In the genomic region with DNA sequence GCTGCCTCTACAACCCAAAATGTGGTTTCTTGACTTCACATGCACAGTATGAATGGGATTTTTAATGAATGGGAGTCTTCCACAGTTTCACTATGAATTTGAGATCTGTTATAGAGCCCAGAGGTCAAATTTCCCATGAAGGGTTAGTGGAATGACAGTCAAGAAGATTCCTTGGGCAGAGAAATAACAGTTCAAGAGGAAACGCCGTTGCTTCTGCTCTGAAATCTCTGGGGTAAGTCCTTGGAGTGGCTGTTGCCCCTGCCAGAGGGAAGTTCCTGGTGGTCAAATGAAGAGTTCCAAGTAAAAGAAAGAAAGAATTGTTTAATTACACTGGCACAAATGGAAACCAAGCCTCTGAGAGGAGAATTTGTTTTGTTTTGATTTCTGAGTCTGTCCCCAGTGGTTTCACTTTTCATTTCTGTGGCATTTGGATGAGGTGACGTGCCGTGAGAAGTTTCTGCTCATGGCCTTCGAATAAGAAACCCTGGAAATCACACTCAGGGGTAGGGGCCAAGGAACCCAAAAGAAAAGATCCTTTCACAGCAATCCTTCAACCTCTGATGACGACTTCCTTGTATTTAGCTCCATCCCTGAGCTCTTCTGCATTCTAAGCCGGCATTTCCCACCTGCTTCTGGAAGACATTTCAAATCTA, we compare ENCODE assay signal across 9 cellular contexts.
DNase-seq lines count a peak whose midpoint lies in the region; ATAC-seq, FAIRE-seq and TF ChIP-seq lines count a peak whose summit lies in the region.
"Had no signal": no experiment of that assay in that cellular context is flagged by ENCODE, and none has a peak within 500 bp of the region (broad histone marks: within the 10 kb centered on the region; RNA-seq: fewer than 3 reads in every experiment).

No MANE protein-coding gene starts in this region.

- TF ChIP-seq RAD21 in HepG2 (CRISPR knock-in tag; IDR thresholded peaks at IDR 0.05), result no peak

- H3K9ac ChIP-seq in OCI-LY3 (ENCODE audit: low read length) (peak overlapping the region; percentile 56), HepG2 (ENCODE audit: insufficient read depth, low read depth, low read length) (peak overlapping the region; percentile 33; the same call in 1 of the 2 replicates)

- TF ChIP-seq EP300 in HepG2 (IDR thresholded peaks at IDR 0.05; ENCODE audit: low read depth in 2 of 2, low read length in 2 of 2), result no peak
- no peak for TF ChIP-seq EP300 in HepG2 (CRISPR knock-in tag; IDR thresholded peaks at IDR 0.05; ENCODE audit: borderline replicate concordance)

- H4K20me1 ChIP-seq in OCI-LY3 (ENCODE audit: insufficient read depth, low read length) (no peaks in the 10 kb centered on the region), HepG2 (ENCODE audit: insufficient read depth, low read length) (no peaks in the 10 kb centered on the region)

- H3K36me3 ChIP-seq in OCI-LY3 (replicated peaks; ENCODE audit: low read depth, low read length) (no peaks in the 10 kb centered on the region), HepG2 (replicated peaks in 1 of 2; ENCODE audit: control insufficient read depth in 1 of 2, insufficient read depth in 2 of 2, low read length in 2 of 2) (no peaks in the 10 kb centered on the region), uterus (no peaks in the 10 kb centered on the region)

- peak; percentile 20 for TF ChIP-seq CTCF in OCI-LY3 (IDR thresholded peaks at IDR 0.05; ENCODE audit: low read depth, low read length)
- TF ChIP-seq CTCF in HepG2 (CRISPR knock-in tag; IDR thresholded peaks at IDR 0.05), result no peak
- no peak for TF ChIP-seq CTCF in uterus (IDR thresholded peaks at IDR 0.05)

- TF ChIP-seq POLR2A in GM12891 (IDR thresholded peaks at IDR 0.05; ENCODE audit: low read depth, low read length), result no peak
- no peak for TF ChIP-seq POLR2A in HepG2 (IDR thresholded peaks at IDR 0.05; ENCODE audit: insufficient read depth in 1 of 2, low read depth in 2 of 2, low read length in 2 of 2)
- TF ChIP-seq POLR2A in uterus (IDR thresholded peaks at IDR 0.05), result no peak

- H2AFZ ChIP-seq in OCI-LY3 (ENCODE audit: low read depth, low read length) (peak overlapping the region; percentile 85), HepG2 (ENCODE audit: low read length) (peak overlapping the region; percentile 90)

- peaks cover 41% of the 10 kb centered on the region for H3K4me1 ChIP-seq in OCI-LY3 (ENCODE audit: low read length)
- peaks cover 14% of the 10 kb centered on the region for H3K4me1 ChIP-seq in HepG2 (ENCODE audit: insufficient read depth, low read length)
- no peaks in the 10 kb centered on the region for H3K4me1 ChIP-seq in uterus

- FAIRE-seq in GM12891 (lab: Jason Lieb, UNC) (peak; percentile 66), HepG2 (lab: Jason Lieb, UNC) (no peak)

- CTCF ChIA-PET in HepG2 (lab: Yijun Ruan, JAX; ENCODE audit: low intra/inter-chr PET ratio, low total read pairs), result no interaction called here

- WGBS in HepG2 (ENCODE audit: low lambda C conversion rate), result 30% methylated on average over 6 of the region's 7 CpGs

- BruUV-seq in HepG2 (replicated peaks; lab: Mats Ljungman, UMichigan), result no TSS peak

- H3K4me3 ChIP-seq in OCI-LY3 (ENCODE audit: low read length) (peak overlapping the region; percentile 65), HepG2 (replicated peaks in 1 of 3; ENCODE audit: insufficient read depth in 1 of 3, low read depth in 2 of 3, low read length in 3 of 3) (peak overlapping the region; percentile 31 to 53 (median 32); a peak in 4 of 6 replicates), uterus (no peak overlapping the region)

- DNase-seq in GM12891 (ENCODE audit: insufficient read length, low spot score) (no peak), HepG2 (ENCODE audit: low spot score) (no peak), islet precursor cell (no peak), uterus (no peak), DMS 273 (lab: John Stamatoyannopoulos, UW; ENCODE audit: unreplicated experiment) (no peak)

- intact Hi-C loops in HepG2 (cut with micrococcal nuclease; ENCODE audit: unreplicated experiment), result no loop called here
- intact Hi-C loops in uterus (cut with DNase I; ENCODE audit: low total_unique reads), result no loop called here

- H3K27ac ChIP-seq in OCI-LY3 (ENCODE audit: low read length) (peak overlapping the region; percentile 12; the same call in 1 of the 2 replicates), HepG2 (ENCODE audit: extremely low read length, insufficient read depth, low read length) (no peak overlapping the region), uterus (peak overlapping the region in 1 of 2 donors; percentile 29)
- H3K27ac ChIP-seq: epithelial cell of prostate had no signal

- no peaks in the 10 kb centered on the region for H3K9me3 ChIP-seq in OCI-LY3 (ENCODE audit: insufficient read depth, low read length)
- no peaks in the 10 kb centered on the region for H3K9me3 ChIP-seq in HepG2 (ENCODE audit: low read length)
- H3K9me3 ChIP-seq in uterus, result no peaks in the 10 kb centered on the region

- ATAC-seq in GM21576 (IDR thresholded peaks at IDR 0.05; ENCODE audit: unreplicated experiment), result peak; percentile 87
- peak; percentile 38 for ATAC-seq in HepG2
- no peak for ATAC-seq in HG02970 (IDR thresholded peaks at IDR 0.05; ENCODE audit: low FRiP score, unreplicated experiment)

- H3K4me2 ChIP-seq in OCI-LY3 (ENCODE audit: low read length) (peak overlapping the region; percentile 74), HepG2 (ENCODE audit: low read depth, low read length) (peak overlapping the region; percentile 69)

- in situ Hi-C loops in HepG2 (cut with HindIII; ENCODE audit: extremely low pct_ligation_motif_present, low pct_unique_long_range_greater_than_20kb), result no loop called here

- no peaks in the 10 kb centered on the region for H3K27me3 ChIP-seq in OCI-LY3 (ENCODE audit: low read depth, low read length)
- no peaks in the 10 kb centered on the region for H3K27me3 ChIP-seq in HepG2 (ENCODE audit: control insufficient read depth in 1 of 2, insufficient read depth in 2 of 2, low read length in 2 of 2)
- no peaks in the 10 kb centered on the region for H3K27me3 ChIP-seq in uterus

- H3K79me2 ChIP-seq in OCI-LY3 (ENCODE audit: low read length) (no peaks in the 10 kb centered on the region), HepG2 (ENCODE audit: insufficient read depth, low read length) (no peaks in the 10 kb centered on the region)

- POLR2A ChIA-PET in HepG2 (lab: Yijun Ruan, JAX), result no interaction called here

TF ChIP-seq in GM12891, 5 proteins besides CTCF, POLR2A, EP300 and RAD21:
- no peak for TF ChIP-seq SPI1 (IDR thresholded peaks at IDR 0.05; ENCODE audit: low read depth, low read length)
- TF ChIP-seq TAF1 (IDR thresholded peaks at IDR 0.05; ENCODE audit: low read depth, low read length), result no peak
- TF ChIP-seq POU2F2 (IDR thresholded peaks at IDR 0.05; ENCODE audit: low read depth, low read length), result no peak

TF ChIP-seq in HepG2, 621 proteins besides CTCF, POLR2A, EP300 and RAD21:
- TF ChIP-seq ZFP36L2 (CRISPR knock-in tag; IDR thresholded peaks at IDR 0.05), result no peak
- TF ChIP-seq ZNF660 (CRISPR knock-in tag; IDR thresholded peaks at IDR 0.05; ENCODE audit: borderline replicate concordance, low read depth), result no peak
- no peak for TF ChIP-seq ZNF556 (CRISPR knock-in tag; IDR thresholded peaks at IDR 0.05; ENCODE audit: borderline replicate concordance)
- TF ChIP-seq CBX1 (IDR thresholded peaks at IDR 0.05; ENCODE audit: low read depth), result no peak
- TF ChIP-seq NR3C1 (CRISPR knock-in tag; IDR thresholded peaks at IDR 0.05), result no peak
- no peak for TF ChIP-seq ONECUT2 (CRISPR knock-in tag; IDR thresholded peaks at IDR 0.05)
- TF ChIP-seq, protein P1, sequence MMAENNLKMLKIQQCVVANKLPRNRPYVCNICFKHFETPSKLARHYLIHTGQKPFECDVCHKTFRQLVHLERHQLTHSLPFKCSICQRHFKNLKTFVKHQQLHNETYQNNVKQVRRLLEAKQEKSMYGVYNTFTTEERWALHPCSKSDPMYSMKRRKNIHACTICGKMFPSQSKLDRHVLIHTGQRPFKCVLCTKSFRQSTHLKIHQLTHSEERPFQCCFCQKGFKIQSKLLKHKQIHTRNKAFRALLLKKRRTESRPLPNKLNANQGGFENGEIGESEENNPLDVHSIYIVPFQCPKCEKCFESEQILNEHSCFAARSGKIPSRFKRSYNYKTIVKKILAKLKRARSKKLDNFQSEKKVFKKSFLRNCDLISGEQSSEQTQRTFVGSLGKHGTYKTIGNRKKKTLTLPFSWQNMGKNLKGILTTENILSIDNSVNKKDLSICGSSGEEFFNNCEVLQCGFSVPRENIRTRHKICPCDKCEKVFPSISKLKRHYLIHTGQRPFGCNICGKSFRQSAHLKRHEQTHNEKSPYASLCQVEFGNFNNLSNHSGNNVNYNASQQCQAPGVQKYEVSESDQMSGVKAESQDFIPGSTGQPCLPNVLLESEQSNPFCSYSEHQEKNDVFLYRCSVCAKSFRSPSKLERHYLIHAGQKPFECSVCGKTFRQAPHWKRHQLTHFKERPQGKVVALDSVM (CRISPR knock-in tag; IDR thresholded peaks at IDR 0.05), result no peak
- no peak for TF ChIP-seq ZNF30 (CRISPR knock-in tag; IDR thresholded peaks at IDR 0.05)
TF ChIP-seq in HepG2: peak in this region for 0.

Comparison
In these comparisons a context has a peak if more than half of its experiments do, and no peak if none do; other contexts are left out.
1. H3K4me3 ChIP-seq: peak in OCI-LY3 (single experiment) and HepG2 (3 of 3); none in uterus (0 of 2).